In the genomic region with DNA sequence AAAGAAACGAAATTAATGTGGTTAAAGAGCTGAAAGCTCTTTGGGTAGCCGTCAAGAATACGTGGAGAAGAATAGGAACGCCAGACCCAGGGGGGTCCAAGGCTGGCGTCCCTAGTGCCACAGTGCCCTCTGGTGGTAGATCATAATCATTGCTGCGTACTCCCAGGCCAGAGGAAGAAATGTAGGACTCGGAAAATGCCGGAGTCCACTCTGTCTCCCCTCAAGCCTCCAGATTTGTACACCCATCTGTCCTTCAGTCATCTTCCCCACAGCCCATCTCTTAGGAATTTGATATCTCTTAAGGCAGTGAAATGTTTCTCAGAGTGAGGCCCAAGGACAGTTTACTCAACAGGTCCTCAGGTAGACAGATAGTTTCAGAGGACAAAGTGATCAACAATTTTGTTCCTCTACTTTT, we compare ENCODE assay signal across 8 cellular contexts. TPM values are rescaled to one million over a fixed set of nuclear protein-coding genes. Genes with fewer than 3 reads are reported as not detected.
DNase-seq lines count a peak whose midpoint lies in the region; ATAC-seq, FAIRE-seq and TF ChIP-seq lines count a peak whose summit lies in the region.
"Had no signal": no experiment of that assay in that cellular context is flagged by ENCODE, and none has a peak within 500 bp of the region (broad histone marks: within the 10 kb centered on the region; RNA-seq: fewer than 3 reads in every experiment).

No MANE protein-coding gene starts in this region.

- H3K27ac ChIP-seq in RWPE1 (peak overlapping the region; percentile 69; the same call in 1 of the 2 replicates), pancreas (no peak overlapping the region)

- no peaks in the 10 kb centered on the region for H3K27me3 ChIP-seq in pancreas

- ATAC-seq in pancreas = peak; percentile 62 to 91 (median 86)

- no peak for FAIRE-seq in pancreas (lab: Jason Lieb, UNC)
- FAIRE-seq: islet of Langerhans had no signal

- CTCF ChIA-PET in RWPE1 (lab: Yijun Ruan, JAX) = interaction anchor here (0.6 to 4.2 kb wide), 16 partner anchors 10 to 319 kb away, joined by 3 to 15 read pairs (median 4); a partner anchor contains a TSS

- H3K4me1 Mint-ChIP-seq in activated T-helper 2 cell treated with anti-CD3 and anti-CD28 coated beads, Interferon-gamma antibody, Interleukin-2, Interleukin-4, amounts not matched to agents 10 μg/mL and 5 μg/mL and 100 μg/mL, durations not matched to agents 14 hours and 24 hours and 36 hours (ENCODE audit: low read depth) = no peaks in the 10 kb centered on the region

- H3K4me1 ChIP-seq in pancreas = peaks cover 0 to 2% (median 0%) of the 10 kb centered on the region in 3 donors

- POLR2A ChIA-PET in RWPE1 (lab: Yijun Ruan, JAX; ENCODE audit: low non-redundant PET) = no interaction called here

- no peaks in the 10 kb centered on the region for H3K9me3 Mint-ChIP-seq in activated T-helper 2 cell treated with anti-CD3 and anti-CD28 coated beads, Interferon-gamma antibody, Interleukin-2, Interleukin-4, amounts not matched to agents 10 μg/mL and 5 μg/mL and 100 μg/mL, durations not matched to agents 14 hours and 24 hours and 36 hours

- no peak overlapping the region for H3K4me3 Mint-ChIP-seq in activated T-helper 2 cell treated with anti-CD3 and anti-CD28 coated beads, Interferon-gamma antibody, Interleukin-2, Interleukin-4, amounts not matched to agents 10 μg/mL and 5 μg/mL and 100 μg/mL, durations not matched to agents 14 hours and 24 hours and 36 hours (ENCODE audit: low read depth)

- WGBS in pancreas, 2 donors = 0 to 1% methylated on average over 8 of the region's 8 CpGs

- TF ChIP-seq CTCF in GM12875 (IDR thresholded peaks at IDR 0.05; ENCODE audit: borderline replicate concordance, insufficient read depth, low read depth, low read length) (peak; percentile 80), RWPE1 (conservative IDR thresholded peaks at IDR 0.05; ENCODE audit: low read depth) (peak; percentile 71), pancreas (IDR thresholded peaks at IDR 0.05) (peak; percentile 82 to 93 (median 88))

- H3K36me3 Mint-ChIP-seq in activated T-helper 2 cell treated with anti-CD3 and anti-CD28 coated beads, Interferon-gamma antibody, Interleukin-2, Interleukin-4, amounts not matched to agents 10 μg/mL and 5 μg/mL and 100 μg/mL, durations not matched to agents 14 hours and 24 hours and 36 hours (ENCODE audit: low read depth) = no peaks in the 10 kb centered on the region

- no peaks in the 10 kb centered on the region for H3K36me3 ChIP-seq in pancreas

- intact Hi-C loops in activated T-helper 2 cell treated with anti-CD3 and anti-CD28 coated beads, Interferon-gamma antibody, Interleukin-2, Interleukin-4, amounts not matched to agents 10 μg/mL and 5 μg/mL and 100 μg/mL, durations not matched to agents 14 hours and 24 hours and 36 hours (cut with micrococcal nuclease) = loop anchor here (1.0 kb wide), 3 partner anchors 90 to 297 kb away; no protein-coding TSS in a partner anchor
- intact Hi-C loops in pancreas (cut with DNase I) = loop anchor here in 1 of 3 donors (2.0 to 10.0 kb wide), 2 partner anchors 90 to 300 kb away; no protein-coding TSS in a partner anchor

- H3K27me3 Mint-ChIP-seq in activated T-helper 2 cell treated with anti-CD3 and anti-CD28 coated beads, Interferon-gamma antibody, Interleukin-2, Interleukin-4, amounts not matched to agents 10 μg/mL and 5 μg/mL and 100 μg/mL, durations not matched to agents 14 hours and 24 hours and 36 hours (ENCODE audit: low read depth) = peaks cover 24% of the 10 kb centered on the region

- H3K27ac Mint-ChIP-seq in activated T-helper 2 cell treated with anti-CD3 and anti-CD28 coated beads, Interferon-gamma antibody, Interleukin-2, Interleukin-4, amounts not matched to agents 10 μg/mL and 5 μg/mL and 100 μg/mL, durations not matched to agents 14 hours and 24 hours and 36 hours = no peak overlapping the region

- DNase-seq in Kasumi-1 (lab: John Stamatoyannopoulos, UW) (peak; percentile 36 to 45), RWPE1 (ENCODE audit: low spot score) (peak; percentile 85), foreskin melanocyte (peak; percentile 55), pancreas (peak in 3 of 6 donors; percentile 55 to 74 (median 55)), ureter (ENCODE audit: low spot score) (peak; percentile 72)
- DNase-seq in activated T-helper 2 cell treated with anti-CD3 and anti-CD28 coated beads, Interferon-gamma antibody, Interleukin-2, Interleukin-4, amounts not matched to agents 10 μg/mL and 5 μg/mL and 100 μg/mL, durations not matched to agents 14 hours and 24 hours and 36 hours (ENCODE audit: low spot score) = peak; percentile 40

- H3K4me3 ChIP-seq in GM12875 (ENCODE audit: low read depth, low read length) (no peak overlapping the region), pancreas (no peak overlapping the region)

- H3K9me3 ChIP-seq in pancreas = no peaks in the 10 kb centered on the region

RNA-seq across cellular contexts. Expression of a gene that starts 25.4 kb away (rescaled TPM):
- not detected in 2 replicates for total RNA-seq in activated T-helper 2 cell treated with anti-CD3 and anti-CD28 coated beads, Interferon-gamma antibody, Interleukin-2, Interleukin-4, amounts not matched to agents 10 μg/mL and 5 μg/mL and 100 μg/mL, durations not matched to agents 14 hours and 24 hours and 36 hours
- total RNA-seq in pancreas (10 to 100 TPM in 1 of 6 donors, 1 to 10 TPM in 5; 5.2 to 13.1 (median 7.2) TPM), ureter (59.7 TPM)
- polyA plus RNA-seq in pancreas = 10 to 100 TPM; 15.7 to 23.5 TPM

RNA-seq across cellular contexts. Expression of a gene that starts 56.8 kb away (rescaled TPM):
- total RNA-seq in activated T-helper 2 cell treated with anti-CD3 and anti-CD28 coated beads, Interferon-gamma antibody, Interleukin-2, Interleukin-4, amounts not matched to agents 10 μg/mL and 5 μg/mL and 100 μg/mL, durations not matched to agents 14 hours and 24 hours and 36 hours = 37.6 TPM in 2 replicates
- total RNA-seq in pancreas (10 to 100 TPM; 23.5 to 68.1 (median 36.6) TPM), ureter (177 TPM)
- polyA plus RNA-seq in pancreas = 10 to 100 TPM; 34.2 to 43.6 TPM
